Comparison of ENCODE assay signal across 15 cellular contexts in the genomic region with DNA sequence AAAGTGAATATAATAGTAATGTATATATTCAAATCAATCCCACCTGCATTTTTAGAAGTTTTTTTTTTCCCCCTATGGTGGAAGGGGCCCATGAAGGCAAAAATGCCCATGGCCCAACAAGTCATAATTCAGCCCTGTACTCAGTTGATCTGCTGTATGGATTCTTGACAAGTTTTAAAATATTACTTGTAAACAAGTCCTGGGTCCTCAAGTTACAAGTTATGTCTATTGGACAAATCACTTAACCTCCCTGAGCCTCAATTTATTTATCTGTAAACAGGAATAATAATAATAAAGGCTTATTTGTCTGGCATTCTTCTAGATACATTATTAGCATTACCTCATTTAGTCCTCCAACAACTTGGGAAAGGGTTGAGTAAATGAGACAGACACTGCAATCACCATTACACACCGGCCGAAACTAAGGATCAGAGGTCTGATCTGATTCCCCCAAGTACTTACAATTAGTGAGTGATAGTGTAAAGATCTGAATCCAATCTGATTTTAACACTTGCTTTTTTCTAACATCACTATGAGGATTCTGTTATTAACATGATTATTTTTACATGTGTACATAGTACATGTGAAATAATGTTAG.
"Had no signal": no experiment of that assay in that cellular context is flagged by ENCODE, and none has a peak within 500 bp of the region (broad histone marks: within the 10 kb centered on the region; RNA-seq: fewer than 3 reads in every experiment).

No MANE protein-coding gene starts in this region.

- H3K27me3 Mint-ChIP-seq: activated CD4-positive, alpha-beta T cell treated with anti-CD3 and anti-CD28 coated beads, Interleukin-2, amount 10 ng/mL, durations not matched to agents 7 days and 5 days; activated naive CD8-positive, alpha-beta T cell treated with anti-CD3 and anti-CD28 coated beads for 36 hours; naive thymus-derived CD4-positive, alpha-beta T cell; stimulated activated naive B cell treated with anti-CD40 and anti-IgM and Interleukin-4, amounts not matched to agents 10 μg/mL and 1 μg/mL and 100 μg/mL, for 72 hours had no signal

- H3K9me3 ChIP-seq: neutrophil, SJSA1 had no signal

- H3K27ac ChIP-seq: epithelial cell of prostate, neutrophil, SJSA1 had no signal

- H3K4me3 ChIP-seq: lung, SJSA1 had no signal

- H3K9me3 Mint-ChIP-seq: activated CD4-positive, alpha-beta T cell treated with anti-CD3 and anti-CD28 coated beads, Interleukin-2, amount 10 ng/mL, durations not matched to agents 7 days and 5 days; type B pancreatic cell had no signal

- H3K36me3 ChIP-seq: neutrophil, SJSA1 had no signal

- H3K27me3 ChIP-seq: neutrophil, SJSA1 had no signal

- H3K4me1 ChIP-seq: SJSA1 had no signal

- DNase-seq: activated CD4-positive, alpha-beta T cell treated with anti-CD3 and anti-CD28 coated beads, Interleukin-2, amount 10 ng/mL, durations not matched to agents 7 days and 5 days; activated CD4-positive, CD25-positive, alpha-beta regulatory T cell; activated CD8-positive, alpha-beta memory T cell treated with anti-CD3 and anti-CD28 coated beads, Interleukin-2, amount 50 U/mL, for 48 hours; activated gamma-delta T cell treated with Interleukin-2 at 50 U/mL for 16 hours; activated naive CD8-positive, alpha-beta T cell treated with anti-CD3 and anti-CD28 coated beads for 36 hours; naive thymus-derived CD4-positive, alpha-beta T cell; stimulated activated CD4-positive, alpha-beta T cell treated with anti-CD3 and anti-CD28 coated beads, Interleukin-15, amount 100 ng/mL, for 24 hours; stimulated activated CD4-positive, alpha-beta T cell treated with anti-CD3 and anti-CD28 coated beads, Interleukin-4, amount 100 ng/mL, for 1 hour; stimulated activated naive B cell treated with anti-CD40 and anti-IgM and Interleukin-4, amounts not matched to agents 10 μg/mL and 1 μg/mL and 100 μg/mL, for 72 hours; T-helper 2 cell had no signal

- H3K4me1 Mint-ChIP-seq: activated CD4-positive, alpha-beta T cell treated with anti-CD3 and anti-CD28 coated beads, Interleukin-2, amount 10 ng/mL, durations not matched to agents 7 days and 5 days; activated naive CD8-positive, alpha-beta T cell treated with anti-CD3 and anti-CD28 coated beads for 36 hours; naive thymus-derived CD4-positive, alpha-beta T cell; stimulated activated naive B cell treated with anti-CD40 and anti-IgM and Interleukin-4, amounts not matched to agents 10 μg/mL and 1 μg/mL and 100 μg/mL, for 72 hours had no signal

- H3K27ac Mint-ChIP-seq: activated CD4-positive, alpha-beta T cell treated with anti-CD3 and anti-CD28 coated beads, Interleukin-2, amount 10 ng/mL, durations not matched to agents 7 days and 5 days; activated naive CD8-positive, alpha-beta T cell treated with anti-CD3 and anti-CD28 coated beads for 36 hours; naive thymus-derived CD4-positive, alpha-beta T cell; stimulated activated naive B cell treated with anti-CD40 and anti-IgM and Interleukin-4, amounts not matched to agents 10 μg/mL and 1 μg/mL and 100 μg/mL, for 72 hours; type B pancreatic cell had no signal

- H3K4me3 Mint-ChIP-seq: activated CD4-positive, alpha-beta T cell treated with anti-CD3 and anti-CD28 coated beads, Interleukin-2, amount 10 ng/mL, durations not matched to agents 7 days and 5 days; activated naive CD8-positive, alpha-beta T cell treated with anti-CD3 and anti-CD28 coated beads for 36 hours; naive thymus-derived CD4-positive, alpha-beta T cell; stimulated activated naive B cell treated with anti-CD40 and anti-IgM and Interleukin-4, amounts not matched to agents 10 μg/mL and 1 μg/mL and 100 μg/mL, for 72 hours; type B pancreatic cell had no signal

- ATAC-seq: naive thymus-derived CD4-positive, alpha-beta T cell; stimulated activated naive B cell treated with anti-CD40 and anti-IgM and Interleukin-4, amounts not matched to agents 10 μg/mL and 1 μg/mL and 100 μg/mL, for 72 hours had no signal

- H3K36me3 Mint-ChIP-seq: activated naive CD8-positive, alpha-beta T cell treated with anti-CD3 and anti-CD28 coated beads for 36 hours; naive thymus-derived CD4-positive, alpha-beta T cell; stimulated activated naive B cell treated with anti-CD40 and anti-IgM and Interleukin-4, amounts not matched to agents 10 μg/mL and 1 μg/mL and 100 μg/mL, for 72 hours; type B pancreatic cell had no signal
